8 cellular contexts compared by ENCODE assay signal in the genomic region with DNA sequence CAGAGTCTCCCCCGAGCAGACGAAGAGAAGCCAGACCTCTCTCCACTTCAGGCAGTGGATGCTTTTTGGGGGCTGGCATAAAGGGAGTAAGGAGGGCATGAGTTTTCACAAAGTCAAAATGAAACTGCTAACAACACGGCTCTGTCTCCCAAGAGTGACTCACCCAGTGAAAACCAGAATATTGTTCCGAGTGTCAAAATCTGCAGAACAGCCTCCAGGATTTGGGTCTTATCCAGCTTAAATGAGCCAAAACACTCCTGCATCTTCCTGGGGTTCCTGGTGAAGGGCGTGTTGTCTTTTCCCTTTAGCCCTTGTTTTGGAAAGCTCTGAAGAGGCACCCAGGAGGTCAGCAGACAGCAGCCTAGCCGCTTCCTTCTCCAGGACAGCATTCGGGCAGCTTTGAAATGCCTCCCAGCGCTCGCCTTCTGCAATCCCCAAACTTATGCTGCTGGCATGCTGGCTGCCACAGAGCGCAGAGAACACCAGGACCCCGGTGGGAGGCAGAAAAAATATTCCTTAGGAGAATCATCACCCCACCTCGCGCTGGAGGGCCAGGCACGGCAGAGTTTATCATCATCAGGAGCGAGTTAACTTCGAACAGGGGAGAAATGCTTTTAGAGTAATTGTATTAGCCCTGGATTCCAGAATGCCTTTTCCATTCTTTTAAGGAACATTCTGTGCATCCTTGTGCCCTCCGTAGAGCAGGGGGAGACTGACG.
DNase-seq lines count a peak whose midpoint lies in the region; ATAC-seq, FAIRE-seq and TF ChIP-seq lines count a peak whose summit lies in the region.

No MANE protein-coding gene starts in this region.

- H3K9ac ChIP-seq in BLaER1 treated with 17β-estradiol and CSF1 and Interleukin-3, amounts not matched to agents 10 nM and 100 nM, result peak overlapping the region in 1 of 11 experiments; percentile 17; a peak in 1 of 22 replicates
- no peak overlapping the region for H3K9ac ChIP-seq in OCI-LY3 (ENCODE audit: low read length)

- no peak overlapping the region for H2AFZ ChIP-seq in OCI-LY3 (ENCODE audit: low read depth, low read length)

- no peaks in the 10 kb centered on the region for H3K36me3 ChIP-seq in BLaER1 treated with 17β-estradiol and CSF1 and Interleukin-3, amounts not matched to agents 10 nM and 100 nM
- no peaks in the 10 kb centered on the region for H3K36me3 ChIP-seq in OCI-LY3 (replicated peaks; ENCODE audit: low read depth, low read length)
- no peaks in the 10 kb centered on the region for H3K36me3 ChIP-seq in esophagus (ENCODE audit: control insufficient read depth in 2 of 2, insufficient read depth in 2 of 2, low read length in 1 of 2)

- H3K4me1 ChIP-seq in BLaER1 treated with 17β-estradiol and CSF1 and Interleukin-3, amounts not matched to agents 10 nM and 100 nM, result peaks cover 91 to 100% (median 97%) of the 10 kb centered on the region in 10 experiments
- H3K4me1 ChIP-seq in OCI-LY3 (ENCODE audit: low read length) (peaks cover 29% of the 10 kb centered on the region), esophagus (ENCODE audit: control insufficient read depth in 2 of 2, insufficient read depth in 2 of 2, low read length in 1 of 2) (peaks cover 14 to 24% of the 10 kb centered on the region in 2 donors)

- peaks cover 77% of the 10 kb centered on the region for H3K4me1 Mint-ChIP-seq in osteocyte (ENCODE audit: unreplicated experiment)

- 24 to 32% methylated on average over 18 of the region's 18 CpGs for WGBS in esophagus, 2 donors

- ATAC-seq in GM19467 (IDR thresholded peaks at IDR 0.05; ENCODE audit: unreplicated experiment) (no peak), HG03342 (IDR thresholded peaks at IDR 0.05; ENCODE audit: unreplicated experiment) (no peak), GM21786 (IDR thresholded peaks at IDR 0.05; ENCODE audit: unreplicated experiment) (no peak)

- no peaks in the 10 kb centered on the region for H3K9me3 Mint-ChIP-seq in osteocyte (ENCODE audit: unreplicated experiment)

- TF ChIP-seq CTCF in OCI-LY3 (IDR thresholded peaks at IDR 0.05; ENCODE audit: low read depth, low read length) (no peak), osteocyte (IDR thresholded peaks at IDR 0.05) (no peak)

- no peak for TF ChIP-seq POLR2A in GM12891 (IDR thresholded peaks at IDR 0.05; ENCODE audit: low read depth, low read length)

- H3K4me2 ChIP-seq in BLaER1 treated with 17β-estradiol and CSF1 and Interleukin-3, amounts not matched to agents 10 nM and 100 nM, result peak overlapping the region; percentile 9 to 95 (median 83)
- peak overlapping the region; percentile 49 for H3K4me2 ChIP-seq in OCI-LY3 (ENCODE audit: low read length)

- no peaks in the 10 kb centered on the region; a peak in 1 of 22 replicates for H3K9me3 ChIP-seq in BLaER1 treated with 17β-estradiol and CSF1 and Interleukin-3, amounts not matched to agents 10 nM and 100 nM (replicated peaks in 1 of 11)
- no peaks in the 10 kb centered on the region for H3K9me3 ChIP-seq in OCI-LY3 (ENCODE audit: insufficient read depth, low read length)
- no peaks in the 10 kb centered on the region for H3K9me3 ChIP-seq in esophagus (ENCODE audit: control insufficient read depth in 2 of 2, insufficient read depth in 1 of 2, low read depth in 1 of 2, low read length in 1 of 2)

- peak overlapping the region; percentile 59 for H3K4me3 Mint-ChIP-seq in osteocyte (ENCODE audit: unreplicated experiment)

- H3K4me3 ChIP-seq in BLaER1 treated with 17β-estradiol and CSF1 and Interleukin-3, amounts not matched to agents 10 nM and 100 nM, result no peak overlapping the region
- H3K4me3 ChIP-seq in OCI-LY3 (ENCODE audit: low read length), result peak overlapping the region; percentile 30; the same call in 1 of the 2 replicates
- H3K4me3 ChIP-seq in esophagus (ENCODE audit: low read depth in 1 of 2, low read length in 2 of 2), result peak overlapping the region; percentile 10 to 33

- no peak for FAIRE-seq in GM12891 (lab: Jason Lieb, UNC)

- no peaks in the 10 kb centered on the region for H3K27me3 Mint-ChIP-seq in osteocyte (ENCODE audit: unreplicated experiment)

- H3K36me3 Mint-ChIP-seq in osteocyte (ENCODE audit: unreplicated experiment), result no peaks in the 10 kb centered on the region

- H4K20me1 ChIP-seq in BLaER1 treated with 17β-estradiol and CSF1 and Interleukin-3, amounts not matched to agents 10 nM and 100 nM, result no peaks in the 10 kb centered on the region
- no peaks in the 10 kb centered on the region for H4K20me1 ChIP-seq in OCI-LY3 (ENCODE audit: insufficient read depth, low read length)

- peak overlapping the region; percentile 93 for H3K27ac Mint-ChIP-seq in osteocyte (ENCODE audit: unreplicated experiment)

- no peaks in the 10 kb centered on the region for H3K79me2 ChIP-seq in OCI-LY3 (ENCODE audit: low read length)

- no peak for DNase-seq in osteocyte (ENCODE audit: extremely low spot score, unreplicated experiment)
- no peak for DNase-seq in GM12891 (ENCODE audit: insufficient read length, low spot score)

- H3K27me3 ChIP-seq in BLaER1 treated with 17β-estradiol and CSF1 and Interleukin-3, amounts not matched to agents 10 nM and 100 nM, result no peaks in the 10 kb centered on the region
- H3K27me3 ChIP-seq in OCI-LY3 (ENCODE audit: low read depth, low read length), result peaks cover 46% of the 10 kb centered on the region
- no peaks in the 10 kb centered on the region for H3K27me3 ChIP-seq in esophagus (ENCODE audit: control insufficient read depth in 1 of 2, insufficient read depth in 2 of 2, low read length in 2 of 2)

- H3K27ac ChIP-seq in BLaER1 treated with 17β-estradiol and CSF1 and Interleukin-3, amounts not matched to agents 10 nM and 100 nM, result peak overlapping the region in 6 of 11 experiments; percentile 17 to 77 (median 32); a peak in 9 of 22 replicates
- no peak overlapping the region for H3K27ac ChIP-seq in OCI-LY3 (ENCODE audit: low read length)
- H3K27ac ChIP-seq in esophagus (ENCODE audit: low read depth in 2 of 2, low read length in 1 of 2), result peak overlapping the region; percentile 90 to 93

TF ChIP-seq in GM12891, 5 proteins besides CTCF, POLR2A, EP300 and RAD21:
- no peak for TF ChIP-seq POU2F2 (IDR thresholded peaks at IDR 0.05; ENCODE audit: low read depth, low read length)
- TF ChIP-seq PAX5 (IDR thresholded peaks at IDR 0.05; ENCODE audit: insufficient read depth, low read length, severe bottlenecking), result no peak
- TF ChIP-seq POLR2AphosphoS5 (IDR thresholded peaks at IDR 0.05; ENCODE audit: low read depth, low read length), result no peak
- no peak for TF ChIP-seq SPI1 (IDR thresholded peaks at IDR 0.05; ENCODE audit: low read depth, low read length)
- TF ChIP-seq TAF1 (IDR thresholded peaks at IDR 0.05; ENCODE audit: low read depth, low read length), result no peak

Comparison
In these comparisons a context has a peak if more than half of its experiments do, and no peak if none do; other contexts are left out.
1. H3K4me3 ChIP-seq: peak in OCI-LY3 (single experiment) and esophagus (2 of 2); none in BLaER1 treated with 17β-estradiol and CSF1 and Interleukin-3, amounts not matched to agents 10 nM and 100 nM (0 of 10).